ENCODE assay signal across 8 cellular contexts in the genomic region with DNA sequence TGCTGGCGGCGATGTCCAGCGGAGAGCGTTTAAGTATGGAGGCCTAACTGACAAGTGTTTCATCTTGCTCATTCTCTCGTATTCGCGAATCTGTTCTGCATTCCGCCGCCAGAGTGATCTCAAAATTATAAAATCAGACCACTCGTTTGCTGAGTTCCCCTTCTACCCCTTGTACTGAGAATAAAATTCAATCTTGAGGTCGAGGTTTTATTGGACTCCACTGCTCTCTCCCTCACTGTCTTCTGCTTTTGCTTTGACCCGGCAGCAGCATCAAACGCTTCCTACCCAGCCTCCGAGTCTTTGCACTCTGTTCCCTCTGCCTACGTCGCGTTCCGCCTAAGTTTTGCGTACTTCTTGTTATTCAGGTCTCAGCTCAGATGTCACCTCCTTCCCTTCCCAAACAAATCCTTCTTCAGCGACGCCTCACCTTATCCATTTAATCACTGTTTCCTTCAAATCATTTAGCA. TPM values are rescaled to one million over a fixed set of nuclear protein-coding genes. Genes with fewer than 3 reads are reported as not detected.
DNase-seq lines count a peak whose midpoint lies in the region; ATAC-seq and TF ChIP-seq lines count a peak whose summit lies in the region.

No MANE protein-coding gene starts in this region.

- WGBS in mesodermal cell (ENCODE audit: insufficient coverage in 2 of 2), 2 experiments: 0 to 1% methylated on average over 15 to 19 of the region's 21 CpGs

- H3K4me3 ChIP-seq in ACC112 (ENCODE audit: low read depth, low read length): peak overlapping the region; percentile 98
- H3K4me3 ChIP-seq in GM12875 (ENCODE audit: low read depth, low read length): peak overlapping the region; percentile 60
- peak overlapping the region; percentile 93 to 100 for H3K4me3 ChIP-seq in Panc1 (ENCODE audit: low read depth in 2 of 2, low read length in 2 of 2)
- peak overlapping the region; percentile 81 for H3K4me3 ChIP-seq in choroid plexus epithelial cell (ENCODE audit: low read depth, low read length)
- peak overlapping the region; percentile 98 for H3K4me3 ChIP-seq in mesodermal cell (ENCODE audit: extremely low read depth, insufficient read depth, low read length, poor library complexity, severe bottlenecking)
- peak overlapping the region; percentile 50 to 75 for H3K4me3 ChIP-seq in uterus

- in situ Hi-C loops in Panc1 (cut with HindIII; ENCODE audit: low pct_unique_long_range_greater_than_20kb, low sequenced_read_pairs): no loop called here

- H2AFZ ChIP-seq in ACC112 (ENCODE audit: low read length, unreplicated experiment): peak overlapping the region; percentile 88

- POLR2A ChIA-PET in Panc1 (lab: Charles Lee): interaction anchor here (0.6 to 1.0 kb wide), 2 partner anchors 127 to 128 kb away, joined by 6 to 12 read pairs; no protein-coding TSS in a partner anchor

- H3K27ac ChIP-seq in ACC112 (ENCODE audit: low read depth, low read length): peak overlapping the region; percentile 84
- H3K27ac ChIP-seq in Panc1 (ENCODE audit: low read length): peak overlapping the region; percentile 95
- peak overlapping the region; percentile 100 for H3K27ac ChIP-seq in mesodermal cell (ENCODE audit: low read depth, low read length, severe bottlenecking)
- peak overlapping the region; percentile 58 to 64 for H3K27ac ChIP-seq in uterus

- H3K9me3 ChIP-seq in Panc1 (ENCODE audit: control insufficient read depth, insufficient read depth, low read depth, low read length) (no peaks in the 10 kb centered on the region), mesodermal cell (ENCODE audit: control insufficient read depth, low read length) (no peaks in the 10 kb centered on the region), uterus (no peaks in the 10 kb centered on the region)

- H3K4me1 ChIP-seq in ACC112 (ENCODE audit: control insufficient read depth, insufficient read depth, low read length, unreplicated experiment): peaks cover 20% of the 10 kb centered on the region
- H3K4me1 ChIP-seq in Panc1 (ENCODE audit: control insufficient read depth, insufficient read depth, low read length): peaks cover 15% of the 10 kb centered on the region
- H3K4me1 ChIP-seq in mesodermal cell (ENCODE audit: control insufficient read depth, insufficient read depth, low read length, poor library complexity, severe bottlenecking): peaks cover 5% of the 10 kb centered on the region
- peaks cover 0 to 16% of the 10 kb centered on the region in 2 donors for H3K4me1 ChIP-seq in uterus

- BruUV-seq in Panc1 (replicated peaks; lab: Mats Ljungman, UMichigan): TSS peak; percentile 93

- peak; percentile 33 for ATAC-seq in Panc1
- no peak for ATAC-seq in activated CD4-positive, CD25-positive, alpha-beta regulatory T cell treated with anti-CD3 and anti-CD28 coated beads, Interleukin-2, amount 50 U/mL, for 24 hours

- DNase-seq in Panc1 (ENCODE audit: low read depth, low spot score) (no peak), choroid plexus epithelial cell (ENCODE audit: low read depth) (no peak), uterus (no peak), NCI-H2196 (lab: John Stamatoyannopoulos, UW; ENCODE audit: unreplicated experiment) (no peak)

- peaks cover 83% of the 10 kb centered on the region for H3K79me2 ChIP-seq in ACC112 (ENCODE audit: control insufficient read depth, insufficient read depth, low read length, unreplicated experiment)

- H3K36me3 ChIP-seq in ACC112 (ENCODE audit: insufficient read depth, low read length): peaks cover 33% of the 10 kb centered on the region
- H3K36me3 ChIP-seq in Panc1 (ENCODE audit: control insufficient read depth, insufficient read depth, low read length): peaks cover 32% of the 10 kb centered on the region
- peaks cover 54% of the 10 kb centered on the region for H3K36me3 ChIP-seq in mesodermal cell (ENCODE audit: control insufficient read depth, insufficient read depth, low read length)
- H3K36me3 ChIP-seq in uterus: no peaks in the 10 kb centered on the region

- TF ChIP-seq CTCF in GM12875 (IDR thresholded peaks at IDR 0.05; ENCODE audit: borderline replicate concordance, insufficient read depth, low read depth, low read length): no peak
- no peak for TF ChIP-seq CTCF in Panc1 (IDR thresholded peaks at IDR 0.05)
- no peak for TF ChIP-seq CTCF in choroid plexus epithelial cell (conservative IDR thresholded peaks at IDR 0.05; ENCODE audit: low read depth, low read length)
- no peak for TF ChIP-seq CTCF in uterus (IDR thresholded peaks at IDR 0.05)

- TF ChIP-seq POLR2A in uterus (IDR thresholded peaks at IDR 0.05): no peak

- no peaks in the 10 kb centered on the region for H3K27me3 ChIP-seq in ACC112 (ENCODE audit: insufficient read depth, low read length)
- H3K27me3 ChIP-seq in Panc1 (ENCODE audit: control insufficient read depth, insufficient read depth, low read length): no peaks in the 10 kb centered on the region
- H3K27me3 ChIP-seq in uterus: no peaks in the 10 kb centered on the region

- intact Hi-C loops in Panc1 (cut with micrococcal nuclease; ENCODE audit: unreplicated experiment) (no loop called here), uterus (cut with DNase I; ENCODE audit: low total_unique reads) (no loop called here)

- CTCF ChIA-PET in Panc1 (lab: Charles Lee): interaction anchor here (0.5 kb wide), 1 partner anchor 109 kb away, joined by 5 read pairs; no protein-coding TSS in a partner anchor

RNA-seq across cellular contexts. Expression of a gene that starts 0.5 kb away (rescaled TPM):
- total RNA-seq in Panc1 (2021; ENCODE audit: unreplicated experiment) (53.9 TPM), uterus (10 to 100 TPM in 3 of 4 donors, 1 to 10 TPM in 1; 7.4 to 61.5 (median 13.9) TPM)
- 11.4 TPM for polyA plus RNA-seq in Panc1 (2012; ENCODE audit: insufficient read length)
- 48.2 TPM for polyA plus RNA-seq in mesodermal cell (2013, experiment 1 of 2)
- polyA plus RNA-seq in mesodermal cell (2013, experiment 2 of 2): 47.8 TPM

RNA-seq across cellular contexts. Expression of a gene that starts 0.8 kb away (rescaled TPM):
- total RNA-seq in Panc1 (2021; ENCODE audit: unreplicated experiment): 57.8 TPM
- polyA plus RNA-seq in Panc1 (2012; ENCODE audit: insufficient read length): 53.5 TPM
- polyA plus RNA-seq in mesodermal cell (2013, experiment 1 of 2): 94.4 TPM
- polyA plus RNA-seq in mesodermal cell (2013, experiment 2 of 2): 125 TPM
- total RNA-seq in uterus: 10 to 100 TPM; 51.2 to 83.2 (median 79.4) TPM

RNA-seq across cellular contexts. Expression of a gene that starts 26.8 kb away (rescaled TPM):
- total RNA-seq in Panc1 (2021; ENCODE audit: unreplicated experiment) (32.5 TPM), uterus (10 to 100 TPM; 13.5 to 43.3 (median 25.8) TPM)
- 16.9 TPM for polyA plus RNA-seq in Panc1 (2012; ENCODE audit: insufficient read length)
- 20.7 TPM for polyA plus RNA-seq in mesodermal cell (2013, experiment 1 of 2)
- 21.8 TPM for polyA plus RNA-seq in mesodermal cell (2013, experiment 2 of 2)
